ENCODE assay signal across 1 cellular context in the genomic region with DNA sequence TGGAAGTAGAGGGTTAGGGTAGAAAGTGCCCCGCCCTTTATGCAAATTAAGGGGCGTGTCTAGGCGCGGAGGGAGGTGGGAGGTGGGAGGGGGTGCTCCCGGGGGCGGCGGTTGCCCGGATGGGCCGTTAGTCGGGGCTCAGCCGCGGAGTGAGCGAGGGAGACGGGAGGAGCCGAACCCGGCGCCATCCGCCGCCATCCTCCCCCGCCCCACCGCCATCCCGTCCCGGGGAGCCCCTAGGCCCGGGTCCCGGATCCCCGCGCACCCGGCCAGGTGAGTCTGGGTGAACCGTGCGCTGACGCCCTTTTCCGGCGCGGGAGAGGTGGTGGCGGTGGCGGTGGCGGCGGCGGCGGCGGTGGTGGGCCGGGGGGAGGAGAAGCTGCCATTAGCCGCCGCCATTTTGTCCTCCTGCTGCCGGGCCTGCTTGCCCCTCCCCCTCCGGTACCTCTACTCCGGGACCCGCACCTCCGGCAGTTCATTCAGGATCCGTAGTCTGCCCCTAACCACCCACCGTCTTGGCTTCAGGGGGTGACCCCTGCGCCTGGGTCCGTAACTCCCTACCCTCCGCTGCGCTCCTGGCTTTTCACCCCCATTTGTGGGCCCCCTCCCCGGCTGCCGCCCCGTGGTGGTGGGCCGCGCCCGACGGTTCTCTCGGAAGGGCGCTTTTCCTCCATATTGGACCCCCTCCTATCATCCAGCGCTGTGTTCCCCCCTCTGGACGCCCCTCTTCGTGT.
A peak's percentile ranks its signal among the peaks of the same experiment; 100 is the strongest.
TF ChIP-seq lines count a peak whose summit lies in the region.

A gene (plus strand): TSS at position 130 of the 734 bp plus-strand sequence. CDS start 2,075 bp downstream, outside the sequence.

TF ChIP-seq in K562, 482 proteins besides CTCF, POLR2A, EP300 and RAD21 (continued from another document and continues in another):
- TF ChIP-seq, protein P1, sequence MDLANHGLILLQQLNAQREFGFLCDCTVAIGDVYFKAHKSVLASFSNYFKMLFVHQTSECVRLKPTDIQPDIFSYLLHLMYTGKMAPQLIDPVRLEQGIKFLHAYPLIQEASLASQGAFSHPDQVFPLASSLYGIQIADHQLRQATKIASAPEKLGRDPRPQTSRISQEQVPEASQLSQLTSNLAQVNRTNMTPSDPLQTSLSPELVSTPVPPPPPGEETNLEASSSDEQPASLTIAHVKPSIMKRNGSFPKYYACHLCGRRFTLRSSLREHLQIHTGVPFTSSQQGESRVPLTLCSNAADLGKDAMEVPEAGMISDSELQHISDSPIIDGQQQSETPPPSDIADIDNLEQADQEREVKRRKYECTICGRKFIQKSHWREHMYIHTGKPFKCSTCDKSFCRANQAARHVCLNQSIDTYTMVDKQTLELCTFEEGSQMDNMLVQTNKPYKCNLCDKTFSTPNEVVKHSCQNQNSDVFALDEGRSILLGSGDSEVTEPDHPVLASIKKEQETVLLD (IDR thresholded peaks at IDR 0.05) = peak; percentile 51; the same call in 1 of the 2 replicates
- TF ChIP-seq ETV1 (tag; conservative IDR thresholded peaks at IDR 0.05; ENCODE audit: low read depth) (peak; percentile 36; the same call in 1 of the 2 replicates), TAF7 (tag; IDR thresholded peaks at IDR 0.05) (peak; percentile 100), NR1H2 (CRISPR knock-in tag; IDR thresholded peaks at IDR 0.05) (peak; percentile 22; the same call in 1 of the 2 replicates), MAFG (tag; conservative IDR thresholded peaks at IDR 0.05) (no peak), ETV5 (CRISPR knock-in tag; IDR thresholded peaks at IDR 0.05; ENCODE audit: low read depth) (0 out of 2 replicates have a peak, but pooled peaks have one; percentile 61), GTF2E2 (tag; IDR thresholded peaks at IDR 0.05) (peak; percentile 98), ZNF830 (CRISPR knock-in tag; IDR thresholded peaks at IDR 0.05) (peak; percentile 76; the same call in 1 of the 2 replicates), ZNF445 (CRISPR knock-in tag; IDR thresholded peaks at IDR 0.05; ENCODE audit: low read depth) (no peak), LARP7 (IDR thresholded peaks at IDR 0.05) (peak; percentile 85; the same call in 1 of the 2 replicates), LEF1 (IDR thresholded peaks at IDR 0.05) (no peak), ZNF644 (tag; IDR thresholded peaks at IDR 0.05; ENCODE audit: low read depth) (peak; percentile 29; the same call in 1 of the 2 replicates), BRD4 (IDR thresholded peaks at IDR 0.05) (peak; percentile 99), ZNF717 (CRISPR knock-in tag; IDR thresholded peaks at IDR 0.05) (peak; percentile 29; the same call in 1 of the 2 replicates), LCOR (CRISPR knock-in tag; IDR thresholded peaks at IDR 0.05) (no peak), ZNF589 (CRISPR knock-in tag; IDR thresholded peaks at IDR 0.05; ENCODE audit: low read depth) (no peak), KDM4B (IDR thresholded peaks at IDR 0.05; ENCODE audit: borderline replicate concordance in 2 of 2, low read depth in 1 of 2) (no peak), XRCC5 (IDR thresholded peaks at IDR 0.05; ENCODE audit: low read depth, low read length) (no peak), CBX2 (IDR thresholded peaks at IDR 0.05; ENCODE audit: insufficient read depth, low read length, poor library complexity, severe bottlenecking) (no peak), PRPF4 (IDR thresholded peaks at IDR 0.05; ENCODE audit: insufficient read depth, low read depth, low read length, poor library complexity, severe bottlenecking) (peak; percentile 34), HSF4 (CRISPR knock-in tag; IDR thresholded peaks at IDR 0.05; ENCODE audit: borderline replicate concordance) (no peak), ZFX (CRISPR knock-in tag; IDR thresholded peaks at IDR 0.05) (peak; percentile 93), IRF2 (CRISPR knock-in tag; IDR thresholded peaks at IDR 0.05) (no peak), PCBP1 (IDR thresholded peaks at IDR 0.05; ENCODE audit: low read depth, low read length, poor library complexity, severe bottlenecking) (peak; percentile 76), ZNF134 (CRISPR knock-in tag; conservative IDR thresholded peaks at IDR 0.05) (peak; percentile 72), FUS (optimal IDR thresholded peaks at IDR 0.05; ENCODE audit: low read depth, low read length) (peak; percentile 59), MYNN (IDR thresholded peaks at IDR 0.05) (0 out of 2 replicates have a peak, but pooled peaks have one; percentile 13), MYNN (CRISPR knock-in tag; IDR thresholded peaks at IDR 0.05) (no peak)
- TF ChIP-seq, protein P2, sequence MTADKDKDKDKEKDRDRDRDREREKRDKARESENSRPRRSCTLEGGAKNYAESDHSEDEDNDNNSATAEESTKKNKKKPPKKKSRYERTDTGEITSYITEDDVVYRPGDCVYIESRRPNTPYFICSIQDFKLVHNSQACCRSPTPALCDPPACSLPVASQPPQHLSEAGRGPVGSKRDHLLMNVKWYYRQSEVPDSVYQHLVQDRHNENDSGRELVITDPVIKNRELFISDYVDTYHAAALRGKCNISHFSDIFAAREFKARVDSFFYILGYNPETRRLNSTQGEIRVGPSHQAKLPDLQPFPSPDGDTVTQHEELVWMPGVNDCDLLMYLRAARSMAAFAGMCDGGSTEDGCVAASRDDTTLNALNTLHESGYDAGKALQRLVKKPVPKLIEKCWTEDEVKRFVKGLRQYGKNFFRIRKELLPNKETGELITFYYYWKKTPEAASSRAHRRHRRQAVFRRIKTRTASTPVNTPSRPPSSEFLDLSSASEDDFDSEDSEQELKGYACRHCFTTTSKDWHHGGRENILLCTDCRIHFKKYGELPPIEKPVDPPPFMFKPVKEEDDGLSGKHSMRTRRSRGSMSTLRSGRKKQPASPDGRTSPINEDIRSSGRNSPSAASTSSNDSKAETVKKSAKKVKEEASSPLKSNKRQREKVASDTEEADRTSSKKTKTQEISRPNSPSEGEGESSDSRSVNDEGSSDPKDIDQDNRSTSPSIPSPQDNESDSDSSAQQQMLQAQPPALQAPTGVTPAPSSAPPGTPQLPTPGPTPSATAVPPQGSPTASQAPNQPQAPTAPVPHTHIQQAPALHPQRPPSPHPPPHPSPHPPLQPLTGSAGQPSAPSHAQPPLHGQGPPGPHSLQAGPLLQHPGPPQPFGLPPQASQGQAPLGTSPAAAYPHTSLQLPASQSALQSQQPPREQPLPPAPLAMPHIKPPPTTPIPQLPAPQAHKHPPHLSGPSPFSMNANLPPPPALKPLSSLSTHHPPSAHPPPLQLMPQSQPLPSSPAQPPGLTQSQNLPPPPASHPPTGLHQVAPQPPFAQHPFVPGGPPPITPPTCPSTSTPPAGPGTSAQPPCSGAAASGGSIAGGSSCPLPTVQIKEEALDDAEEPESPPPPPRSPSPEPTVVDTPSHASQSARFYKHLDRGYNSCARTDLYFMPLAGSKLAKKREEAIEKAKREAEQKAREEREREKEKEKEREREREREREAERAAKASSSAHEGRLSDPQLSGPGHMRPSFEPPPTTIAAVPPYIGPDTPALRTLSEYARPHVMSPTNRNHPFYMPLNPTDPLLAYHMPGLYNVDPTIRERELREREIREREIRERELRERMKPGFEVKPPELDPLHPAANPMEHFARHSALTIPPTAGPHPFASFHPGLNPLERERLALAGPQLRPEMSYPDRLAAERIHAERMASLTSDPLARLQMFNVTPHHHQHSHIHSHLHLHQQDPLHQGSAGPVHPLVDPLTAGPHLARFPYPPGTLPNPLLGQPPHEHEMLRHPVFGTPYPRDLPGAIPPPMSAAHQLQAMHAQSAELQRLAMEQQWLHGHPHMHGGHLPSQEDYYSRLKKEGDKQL (CRISPR knock-in tag; IDR thresholded peaks at IDR 0.05; ENCODE audit: borderline replicate concordance) = peak; percentile 71; the same call in 1 of the 2 replicates
- TF ChIP-seq, protein P3, sequence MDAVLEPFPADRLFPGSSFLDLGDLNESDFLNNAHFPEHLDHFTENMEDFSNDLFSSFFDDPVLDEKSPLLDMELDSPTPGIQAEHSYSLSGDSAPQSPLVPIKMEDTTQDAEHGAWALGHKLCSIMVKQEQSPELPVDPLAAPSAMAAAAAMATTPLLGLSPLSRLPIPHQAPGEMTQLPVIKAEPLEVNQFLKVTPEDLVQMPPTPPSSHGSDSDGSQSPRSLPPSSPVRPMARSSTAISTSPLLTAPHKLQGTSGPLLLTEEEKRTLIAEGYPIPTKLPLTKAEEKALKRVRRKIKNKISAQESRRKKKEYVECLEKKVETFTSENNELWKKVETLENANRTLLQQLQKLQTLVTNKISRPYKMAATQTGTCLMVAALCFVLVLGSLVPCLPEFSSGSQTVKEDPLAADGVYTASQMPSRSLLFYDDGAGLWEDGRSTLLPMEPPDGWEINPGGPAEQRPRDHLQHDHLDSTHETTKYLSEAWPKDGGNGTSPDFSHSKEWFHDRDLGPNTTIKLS (IDR thresholded peaks at IDR 0.05; ENCODE audit: borderline replicate concordance, low read depth) = 0 out of 2 replicates have a peak, but pooled peaks have one; percentile 24
- TF ChIP-seq, protein P4, sequence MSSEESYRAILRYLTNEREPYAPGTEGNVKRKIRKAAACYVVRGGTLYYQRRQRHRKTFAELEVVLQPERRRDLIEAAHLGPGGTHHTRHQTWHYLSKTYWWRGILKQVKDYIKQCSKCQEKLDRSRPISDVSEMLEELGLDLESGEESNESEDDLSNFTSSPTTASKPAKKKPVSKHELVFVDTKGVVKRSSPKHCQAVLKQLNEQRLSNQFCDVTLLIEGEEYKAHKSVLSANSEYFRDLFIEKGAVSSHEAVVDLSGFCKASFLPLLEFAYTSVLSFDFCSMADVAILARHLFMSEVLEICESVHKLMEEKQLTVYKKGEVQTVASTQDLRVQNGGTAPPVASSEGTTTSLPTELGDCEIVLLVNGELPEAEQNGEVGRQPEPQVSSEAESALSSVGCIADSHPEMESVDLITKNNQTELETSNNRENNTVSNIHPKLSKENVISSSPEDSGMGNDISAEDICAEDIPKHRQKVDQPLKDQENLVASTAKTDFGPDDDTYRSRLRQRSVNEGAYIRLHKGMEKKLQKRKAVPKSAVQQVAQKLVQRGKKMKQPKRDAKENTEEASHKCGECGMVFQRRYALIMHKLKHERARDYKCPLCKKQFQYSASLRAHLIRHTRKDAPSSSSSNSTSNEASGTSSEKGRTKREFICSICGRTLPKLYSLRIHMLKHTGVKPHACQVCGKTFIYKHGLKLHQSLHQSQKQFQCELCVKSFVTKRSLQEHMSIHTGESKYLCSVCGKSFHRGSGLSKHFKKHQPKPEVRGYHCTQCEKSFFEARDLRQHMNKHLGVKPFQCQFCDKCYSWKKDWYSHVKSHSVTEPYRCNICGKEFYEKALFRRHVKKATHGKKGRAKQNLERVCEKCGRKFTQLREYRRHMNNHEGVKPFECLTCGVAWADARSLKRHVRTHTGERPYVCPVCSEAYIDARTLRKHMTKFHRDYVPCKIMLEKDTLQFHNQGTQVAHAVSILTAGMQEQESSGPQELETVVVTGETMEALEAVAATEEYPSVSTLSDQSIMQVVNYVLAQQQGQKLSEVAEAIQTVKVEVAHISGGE (CRISPR knock-in tag; IDR thresholded peaks at IDR 0.05) = peak in 2 of 3 experiments; percentile 18 to 79; a peak in 2 of 6 replicates
- TF ChIP-seq, protein P5, sequence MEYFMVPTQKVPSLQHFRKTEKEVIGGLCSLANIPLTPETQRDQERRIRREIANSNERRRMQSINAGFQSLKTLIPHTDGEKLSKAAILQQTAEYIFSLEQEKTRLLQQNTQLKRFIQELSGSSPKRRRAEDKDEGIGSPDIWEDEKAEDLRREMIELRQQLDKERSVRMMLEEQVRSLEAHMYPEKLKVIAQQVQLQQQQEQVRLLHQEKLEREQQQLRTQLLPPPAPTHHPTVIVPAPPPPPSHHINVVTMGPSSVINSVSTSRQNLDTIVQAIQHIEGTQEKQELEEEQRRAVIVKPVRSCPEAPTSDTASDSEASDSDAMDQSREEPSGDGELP (CRISPR knock-in tag; IDR thresholded peaks at IDR 0.05; ENCODE audit: borderline replicate concordance) = peak; percentile 53; the same call in 1 of the 2 replicates
- TF ChIP-seq, protein P6, sequence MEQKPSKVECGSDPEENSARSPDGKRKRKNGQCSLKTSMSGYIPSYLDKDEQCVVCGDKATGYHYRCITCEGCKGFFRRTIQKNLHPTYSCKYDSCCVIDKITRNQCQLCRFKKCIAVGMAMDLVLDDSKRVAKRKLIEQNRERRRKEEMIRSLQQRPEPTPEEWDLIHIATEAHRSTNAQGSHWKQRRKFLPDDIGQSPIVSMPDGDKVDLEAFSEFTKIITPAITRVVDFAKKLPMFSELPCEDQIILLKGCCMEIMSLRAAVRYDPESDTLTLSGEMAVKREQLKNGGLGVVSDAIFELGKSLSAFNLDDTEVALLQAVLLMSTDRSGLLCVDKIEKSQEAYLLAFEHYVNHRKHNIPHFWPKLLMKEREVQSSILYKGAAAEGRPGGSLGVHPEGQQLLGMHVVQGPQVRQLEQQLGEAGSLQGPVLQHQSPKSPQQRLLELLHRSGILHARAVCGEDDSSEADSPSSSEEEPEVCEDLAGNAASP (IDR thresholded peaks at IDR 0.05) = no peak
- TF ChIP-seq, protein P7, sequence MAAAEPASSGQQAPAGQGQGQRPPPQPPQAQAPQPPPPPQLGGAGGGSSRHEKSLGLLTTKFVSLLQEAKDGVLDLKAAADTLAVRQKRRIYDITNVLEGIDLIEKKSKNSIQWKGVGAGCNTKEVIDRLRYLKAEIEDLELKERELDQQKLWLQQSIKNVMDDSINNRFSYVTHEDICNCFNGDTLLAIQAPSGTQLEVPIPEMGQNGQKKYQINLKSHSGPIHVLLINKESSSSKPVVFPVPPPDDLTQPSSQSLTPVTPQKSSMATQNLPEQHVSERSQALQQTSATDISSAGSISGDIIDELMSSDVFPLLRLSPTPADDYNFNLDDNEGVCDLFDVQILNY (CRISPR knock-in tag; IDR thresholded peaks at IDR 0.05) = 0 out of 2 replicates have a peak, but pooled peaks have one; percentile 49
- TF ChIP-seq, protein P8, sequence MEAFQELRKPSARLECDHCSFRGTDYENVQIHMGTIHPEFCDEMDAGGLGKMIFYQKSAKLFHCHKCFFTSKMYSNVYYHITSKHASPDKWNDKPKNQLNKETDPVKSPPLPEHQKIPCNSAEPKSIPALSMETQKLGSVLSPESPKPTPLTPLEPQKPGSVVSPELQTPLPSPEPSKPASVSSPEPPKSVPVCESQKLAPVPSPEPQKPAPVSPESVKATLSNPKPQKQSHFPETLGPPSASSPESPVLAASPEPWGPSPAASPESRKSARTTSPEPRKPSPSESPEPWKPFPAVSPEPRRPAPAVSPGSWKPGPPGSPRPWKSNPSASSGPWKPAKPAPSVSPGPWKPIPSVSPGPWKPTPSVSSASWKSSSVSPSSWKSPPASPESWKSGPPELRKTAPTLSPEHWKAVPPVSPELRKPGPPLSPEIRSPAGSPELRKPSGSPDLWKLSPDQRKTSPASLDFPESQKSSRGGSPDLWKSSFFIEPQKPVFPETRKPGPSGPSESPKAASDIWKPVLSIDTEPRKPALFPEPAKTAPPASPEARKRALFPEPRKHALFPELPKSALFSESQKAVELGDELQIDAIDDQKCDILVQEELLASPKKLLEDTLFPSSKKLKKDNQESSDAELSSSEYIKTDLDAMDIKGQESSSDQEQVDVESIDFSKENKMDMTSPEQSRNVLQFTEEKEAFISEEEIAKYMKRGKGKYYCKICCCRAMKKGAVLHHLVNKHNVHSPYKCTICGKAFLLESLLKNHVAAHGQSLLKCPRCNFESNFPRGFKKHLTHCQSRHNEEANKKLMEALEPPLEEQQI (IDR thresholded peaks at IDR 0.05) = peak; percentile 66
